ENCODE assay signal across 19 cellular contexts in the genomic region with DNA sequence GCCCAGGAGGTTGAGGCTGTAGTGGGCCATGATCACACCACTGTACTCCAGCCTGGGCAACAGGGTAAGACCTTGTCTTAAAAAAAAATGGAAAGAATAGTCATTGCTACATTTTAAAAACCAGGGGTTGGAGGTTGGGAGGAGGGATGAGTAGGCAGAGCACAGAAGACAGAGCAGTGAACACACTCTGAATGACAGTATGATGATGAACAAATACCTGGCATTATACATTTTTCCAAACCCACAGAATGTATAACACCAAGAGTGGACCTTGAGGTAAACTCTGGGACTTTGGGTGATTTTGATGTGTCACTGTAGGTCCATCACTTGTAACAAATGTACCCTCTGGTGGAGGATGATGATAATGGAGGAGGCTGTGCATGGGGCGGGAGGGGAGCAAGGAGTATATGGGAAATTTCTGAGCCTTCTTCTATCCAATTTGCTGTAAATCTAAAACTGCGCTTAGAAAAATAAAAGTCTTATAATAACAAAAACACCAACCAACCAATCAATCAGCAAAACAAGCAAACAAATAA.
DNase-seq lines count a peak whose midpoint lies in the region; ATAC-seq and TF ChIP-seq lines count a peak whose summit lies in the region.
"Had no signal": no experiment of that assay in that cellular context is flagged by ENCODE, and none has a peak within 500 bp of the region (broad histone marks: within the 10 kb centered on the region; RNA-seq: fewer than 3 reads in every experiment).

No MANE protein-coding gene starts in this region.

- no peak for TF ChIP-seq POLR2A in NB4 (IDR thresholded peaks at IDR 0.05; ENCODE audit: extremely low read depth, insufficient read length)

- peaks cover 53% of the 10 kb centered on the region for H3K36me3 Mint-ChIP-seq in activated CD8-positive, alpha-beta T cell treated with anti-CD3 and anti-CD28 coated beads for 36 hours (ENCODE audit: low read depth)
- H3K36me3 Mint-ChIP-seq in activated CD8-positive, alpha-beta T cell treated with anti-CD3 and anti-CD28 coated beads, Interleukin-2, amount 10 ng/mL, durations not matched to agents 7 days and 5 days (ENCODE audit: low read depth) = peaks cover 78% of the 10 kb centered on the region
- H3K36me3 Mint-ChIP-seq in nephron (ENCODE audit: low read depth) = no peaks in the 10 kb centered on the region

- no peaks in the 10 kb centered on the region for H3K9me3 Mint-ChIP-seq in activated CD8-positive, alpha-beta T cell treated with anti-CD3 and anti-CD28 coated beads for 36 hours
- no peaks in the 10 kb centered on the region for H3K9me3 Mint-ChIP-seq in activated CD8-positive, alpha-beta T cell treated with anti-CD3 and anti-CD28 coated beads, Interleukin-2, amount 10 ng/mL, durations not matched to agents 7 days and 5 days (ENCODE audit: insufficient read depth)
- H3K9me3 Mint-ChIP-seq in nephron = no peaks in the 10 kb centered on the region

- CTCF ChIA-PET in activated CD8-positive, alpha-beta T cell treated with anti-CD3 and anti-CD28 coated beads for 36 hours (lab: Charles Lee) = interaction anchor here (1.2 to 2.9 kb wide), 3 partner anchors 10 to 76 kb away, joined by 3 to 12 read pairs (median 4); no protein-coding TSS in a partner anchor
- CTCF ChIA-PET in activated CD8-positive, alpha-beta T cell treated with anti-CD3 and anti-CD28 coated beads, Interleukin-2, amount 10 ng/mL, durations not matched to agents 7 days and 5 days (lab: Charles Lee) = no interaction called here

- H3K9me3 ChIP-seq in tibial artery = no peaks in the 10 kb centered on the region

- H3K4me1 Mint-ChIP-seq in activated CD8-positive, alpha-beta T cell treated with anti-CD3 and anti-CD28 coated beads for 36 hours (ENCODE audit: low read depth) = peaks cover 47% of the 10 kb centered on the region
- peaks cover 5% of the 10 kb centered on the region for H3K4me1 Mint-ChIP-seq in activated CD8-positive, alpha-beta T cell treated with anti-CD3 and anti-CD28 coated beads, Interleukin-2, amount 10 ng/mL, durations not matched to agents 7 days and 5 days (ENCODE audit: low read depth)
- H3K4me1 Mint-ChIP-seq in nephron = peaks cover 30% of the 10 kb centered on the region

- no peaks in the 10 kb centered on the region for H3K36me3 ChIP-seq in tibial artery
- H3K36me3 ChIP-seq: cardiac muscle cell had no signal

- DNase-seq in activated CD8-positive, alpha-beta T cell treated with anti-CD3 and anti-CD28 coated beads for 36 hours = no peak
- no peak for DNase-seq in activated CD8-positive, alpha-beta T cell treated with anti-CD3 and anti-CD28 coated beads, Interleukin-2, amount 10 ng/mL, durations not matched to agents 7 days and 5 days
- peak; percentile 7 for DNase-seq in NB4 (ENCODE audit: low read depth)
- peak in 1 of 2 donors; percentile 22 for DNase-seq in cardiac fibroblast (ENCODE audit: low read depth in 2 of 2)
- no peak for DNase-seq in caudate nucleus (lab: John Stamatoyannopoulos, UW)
- no peak for DNase-seq in tibial artery
- DNase-seq in UCSD-AML1 (lab: John Stamatoyannopoulos, UW; ENCODE audit: unreplicated experiment) = no peak
- DNase-seq: activated CD4-positive, alpha-beta T cell treated with anti-CD3 and anti-CD28 coated beads, Interleukin-2, amount 10 ng/mL, durations not matched to agents 7 days and 5 days; activated effector memory CD4-positive, alpha-beta T cell treated with anti-CD3 and anti-CD28 coated beads, Interleukin-2, amount 50 U/mL, for 16 hours; DMS 273 treated with DMSO at 0.1 percent for 48 hours; HCEC 1CT; Karpas-422; NCI-H2029; NCI-H69; RPMI8226 had no signal

- intact Hi-C loops in activated CD8-positive, alpha-beta T cell treated with anti-CD3 and anti-CD28 coated beads for 36 hours (cut with micrococcal nuclease) = no loop called here
- intact Hi-C loops in tibial artery (cut with DNase I; ENCODE audit: low total_unique reads) = no loop called here

- H3K27me3 Mint-ChIP-seq in activated CD8-positive, alpha-beta T cell treated with anti-CD3 and anti-CD28 coated beads for 36 hours = no peaks in the 10 kb centered on the region
- no peaks in the 10 kb centered on the region for H3K27me3 Mint-ChIP-seq in activated CD8-positive, alpha-beta T cell treated with anti-CD3 and anti-CD28 coated beads, Interleukin-2, amount 10 ng/mL, durations not matched to agents 7 days and 5 days (ENCODE audit: low read depth)
- no peaks in the 10 kb centered on the region for H3K27me3 Mint-ChIP-seq in nephron (ENCODE audit: low read depth)
- H3K27me3 Mint-ChIP-seq: activated CD4-positive, alpha-beta T cell treated with anti-CD3 and anti-CD28 coated beads, Interleukin-2, amount 10 ng/mL, durations not matched to agents 7 days and 5 days had no signal

- ATAC-seq in activated CD8-positive, alpha-beta T cell treated with anti-CD3 and anti-CD28 coated beads for 36 hours = peak; percentile 45
- no peak for ATAC-seq in activated CD8-positive, alpha-beta T cell treated with anti-CD3 and anti-CD28 coated beads, Interleukin-2, amount 10 ng/mL, durations not matched to agents 7 days and 5 days

- H3K4me3 Mint-ChIP-seq in activated CD8-positive, alpha-beta T cell treated with anti-CD3 and anti-CD28 coated beads for 36 hours = no peak overlapping the region
- no peak overlapping the region for H3K4me3 Mint-ChIP-seq in activated CD8-positive, alpha-beta T cell treated with anti-CD3 and anti-CD28 coated beads, Interleukin-2, amount 10 ng/mL, durations not matched to agents 7 days and 5 days
- no peak overlapping the region for H3K4me3 Mint-ChIP-seq in nephron
- H3K4me3 Mint-ChIP-seq: activated CD4-positive, alpha-beta T cell treated with anti-CD3 and anti-CD28 coated beads, Interleukin-2, amount 10 ng/mL, durations not matched to agents 7 days and 5 days had no signal

- H3K27me3 ChIP-seq in tibial artery = no peaks in the 10 kb centered on the region
- H3K27me3 ChIP-seq: cardiac muscle cell had no signal

- no peak overlapping the region for H3K27ac ChIP-seq in caudate nucleus (ENCODE audit: low read depth, low read length)
- H3K27ac ChIP-seq in tibial artery = no peak overlapping the region
- H3K27ac ChIP-seq: cardiac muscle cell, epithelial cell of prostate had no signal

- TF ChIP-seq CTCF in activated CD8-positive, alpha-beta T cell treated with anti-CD3 and anti-CD28 coated beads for 36 hours (IDR thresholded peaks at IDR 0.05) = no peak
- TF ChIP-seq CTCF in NB4 (IDR thresholded peaks at IDR 0.05; ENCODE audit: low read depth, low read length) (no peak), cardiac fibroblast (IDR thresholded peaks at IDR 0.05; ENCODE audit: low read depth, low read length) (peak; percentile 15), nephron (IDR thresholded peaks at IDR 0.05; ENCODE audit: unreplicated experiment in 3 of 3) (no peak), tibial artery (IDR thresholded peaks at IDR 0.05) (no peak)

- H3K4me3 ChIP-seq in NB4 (ENCODE audit: low read depth, low read length) = no peak overlapping the region
- H3K4me3 ChIP-seq in cardiac fibroblast (replicated peaks in 1 of 2; ENCODE audit: low read depth in 2 of 2, low read length in 2 of 2) = no peak overlapping the region
- no peak overlapping the region for H3K4me3 ChIP-seq in tibial artery
- H3K4me3 ChIP-seq: cardiac muscle cell, smooth muscle cell had no signal

- H3K4me1 ChIP-seq in tibial artery = peaks cover 0 to 24% (median 7%) of the 10 kb centered on the region in 4 donors

- POLR2A ChIA-PET in activated CD8-positive, alpha-beta T cell treated with anti-CD3 and anti-CD28 coated beads for 36 hours (lab: Charles Lee) = no interaction called here
- POLR2A ChIA-PET in activated CD8-positive, alpha-beta T cell treated with anti-CD3 and anti-CD28 coated beads, Interleukin-2, amount 10 ng/mL, durations not matched to agents 7 days and 5 days (lab: Charles Lee) = no interaction called here

- H3K27ac Mint-ChIP-seq in activated CD8-positive, alpha-beta T cell treated with anti-CD3 and anti-CD28 coated beads for 36 hours = peak overlapping the region; percentile 46
- H3K27ac Mint-ChIP-seq in activated CD8-positive, alpha-beta T cell treated with anti-CD3 and anti-CD28 coated beads, Interleukin-2, amount 10 ng/mL, durations not matched to agents 7 days and 5 days = no peak overlapping the region
- H3K27ac Mint-ChIP-seq in nephron = peak overlapping the region in 2 of 3 experiments; percentile 49 to 52
- H3K27ac Mint-ChIP-seq: activated CD4-positive, alpha-beta T cell treated with anti-CD3 and anti-CD28 coated beads, Interleukin-2, amount 10 ng/mL, durations not matched to agents 7 days and 5 days had no signal
